ENCODE assay signal across 9 cellular contexts in genomic region chr19:56217039-56217949, GRCh38. TPM values are rescaled to one million over a fixed set of nuclear protein-coding genes. Genes with fewer than 3 reads are reported as not detected.
DNase-seq lines count a peak whose midpoint lies in the region; ATAC-seq, FAIRE-seq and TF ChIP-seq lines count a peak whose summit lies in the region.
"Had no signal": no experiment of that assay in that cellular context is flagged by ENCODE, and none has a peak within 500 bp of the region (broad histone marks: within the 10 kb centered on the region; RNA-seq: fewer than 3 reads in every experiment).

No MANE protein-coding gene starts in this region.

- peaks cover 0 to 1% of the 10 kb centered on the region in 2 donors for H3K4me1 Mint-ChIP-seq in immature natural killer cell

- H3K4me3 ChIP-seq in left lung = peak overlapping the region; percentile 14 to 26
- peak overlapping the region; percentile 7 to 48 (median 16) for H3K4me3 ChIP-seq in tibial nerve
- H3K4me3 ChIP-seq in PC-3 (ENCODE audit: low read length) = no peak overlapping the region

- TF ChIP-seq CTCF in left lung (IDR thresholded peaks at IDR 0.05) (no peak), tibial nerve (IDR thresholded peaks at IDR 0.05) (no peak), PC-3 (conservative IDR thresholded peaks at IDR 0.05; ENCODE audit: low read depth, low read length) (no peak)

- peaks cover 0 to 12% of the 10 kb centered on the region in 2 donors for H3K36me3 ChIP-seq in left lung
- H3K36me3 ChIP-seq in tibial nerve = peaks cover 0 to 24% (median 0%) of the 10 kb centered on the region in 3 donors
- no peaks in the 10 kb centered on the region; the same call in 1 of the 2 replicates for H3K36me3 ChIP-seq in PC-3 (ENCODE audit: low read depth, low read length)
- H3K36me3 ChIP-seq: neutrophil had no signal

- no peak overlapping the region for H3K27ac Mint-ChIP-seq in immature natural killer cell

- DNase-seq in activated T-cell treated with anti-CD3 and anti-CD28 coated beads, Interleukin-2, amount 50 U/mL, for 48 hours = peak; percentile 20 to 24
- no peak for DNase-seq in activated T-cell treated with anti-CD3 and anti-CD28 coated beads, Interleukin-2, amount 50 U/mL, for 1 hour
- DNase-seq in cerebellum (ENCODE audit: low spot score) (peak; percentile 13), left lung (no peak), tibial nerve (ENCODE audit: low spot score in 2 of 2) (no peak), immature natural killer cell (no peak), urothelium cell line (ENCODE audit: low spot score) (no peak), PC-3 (no peak)

- H3K9me3 ChIP-seq in left lung (no peaks in the 10 kb centered on the region), tibial nerve (peaks cover 0 to 6% (median 0%) of the 10 kb centered on the region in 4 donors), PC-3 (ENCODE audit: low read length) (no peaks in the 10 kb centered on the region)
- H3K9me3 ChIP-seq: neutrophil had no signal

- H3K27me3 ChIP-seq in left lung = peaks cover 0 to 61% of the 10 kb centered on the region in 2 donors
- peaks cover 0 to 3% of the 10 kb centered on the region in 2 donors for H3K27me3 ChIP-seq in tibial nerve
- peaks cover 10% of the 10 kb centered on the region for H3K27me3 ChIP-seq in PC-3 (ENCODE audit: low read length)

- H3K4me3 Mint-ChIP-seq in immature natural killer cell = peak overlapping the region in 1 of 5 donors; percentile 41

- no peak overlapping the region for H3K9ac ChIP-seq in PC-3 (ENCODE audit: low read length)

- FAIRE-seq in urothelium cell line (lab: Jason Lieb, UNC) = no peak

- no peaks in the 10 kb centered on the region for H3K9me2 ChIP-seq in PC-3 (replicated peaks; ENCODE audit: low read length)

- 12 to 19% methylated on average over 30 to 74 of the region's 79 CpGs for WGBS in tibial nerve, 2 donors

- peak; percentile 19 for ATAC-seq in left lung
- ATAC-seq in PC-3 = no peak

- BruUV-seq in PC-3 (replicated peaks; lab: Mats Ljungman, UMichigan) = no TSS peak

- H3K36me3 Mint-ChIP-seq in immature natural killer cell = peaks cover 8 to 16% (median 10%) of the 10 kb centered on the region in 3 donors

- H3F3A ChIP-seq in PC-3 (ENCODE audit: low read length, unreplicated experiment) = no peaks in the 10 kb centered on the region

- H3K4me1 ChIP-seq in left lung = peaks cover 6 to 10% of the 10 kb centered on the region in 2 donors
- H3K4me1 ChIP-seq in tibial nerve = peaks cover 0 to 12% (median 3%) of the 10 kb centered on the region in 4 donors
- no peaks in the 10 kb centered on the region for H3K4me1 ChIP-seq in PC-3 (ENCODE audit: insufficient read depth, low read length)

- TF ChIP-seq EP300 in tibial nerve (IDR thresholded peaks at IDR 0.05) = no peak

- intact Hi-C loops in left lung (cut with DNase I) (no loop called here), PC-3 (cut with micrococcal nuclease) (no loop called here)

- H3K4me2 ChIP-seq in PC-3 (ENCODE audit: low read length) = no peak overlapping the region

- H3K27me3 Mint-ChIP-seq in immature natural killer cell (ENCODE audit: low read depth in 3 of 3) = peaks cover 0 to 16% (median 7%) of the 10 kb centered on the region in 3 donors

- H3K27ac ChIP-seq in left lung = no peak overlapping the region
- no peak overlapping the region for H3K27ac ChIP-seq in tibial nerve
- H3K27ac ChIP-seq in PC-3 (ENCODE audit: low read length) = no peak overlapping the region
- H3K27ac ChIP-seq: neutrophil had no signal

- no peaks in the 10 kb centered on the region for H3K79me2 ChIP-seq in PC-3 (ENCODE audit: low read length)

- no peak overlapping the region for H2AFZ ChIP-seq in PC-3 (ENCODE audit: low read length)

- CTCF ChIA-PET in PC-3 (lab: Charles Lee) = no interaction called here

- no peaks in the 10 kb centered on the region for H4K20me1 ChIP-seq in PC-3 (ENCODE audit: low read length)

- POLR2A ChIA-PET in PC-3 (lab: Charles Lee; ENCODE audit: unreplicated experiment) = no interaction called here

- TF ChIP-seq POLR2A in tibial nerve (IDR thresholded peaks at IDR 0.05) = no peak

- no peaks in the 10 kb centered on the region for H3K9me3 Mint-ChIP-seq in immature natural killer cell

RNA-seq across cellular contexts. Expression of gene ZSCAN5C, which starts 15.2 kb away (rescaled TPM):
- total RNA-seq in cerebellum (not detected), left lung (not detected), tibial nerve (not detected), PC-3 (2014; rRNA removed) (not detected in 2 replicates)
- polyA plus RNA-seq in immature natural killer cell = not detected

RNA-seq across cellular contexts. Expression of gene ZSCAN5B, which starts 19.7 kb away (rescaled TPM):
- total RNA-seq in cerebellum (not detected), left lung (not detected), tibial nerve (not detected), PC-3 (2014; rRNA removed) (not detected in 2 replicates)
- not detected for polyA plus RNA-seq in immature natural killer cell

RNA-seq across cellular contexts. Expression of gene GALP, which starts 41.5 kb away (rescaled TPM):
- total RNA-seq in cerebellum = not detected
- total RNA-seq in left lung = not detected
- not detected for total RNA-seq in tibial nerve
- not detected for polyA plus RNA-seq in immature natural killer cell
- not detected in 2 replicates for total RNA-seq in PC-3 (2014; rRNA removed)

RNA-seq across cellular contexts. Expression of gene EDDM13, which starts 55.3 kb away (rescaled TPM):
- total RNA-seq in cerebellum (not detected), left lung (not detected), tibial nerve (not detected), PC-3 (2014; rRNA removed) (not detected in 2 replicates)
- polyA plus RNA-seq in immature natural killer cell = 1 to 10 TPM; 4.5 to 7.7 (median 4.9) TPM

Comparison
In these comparisons a context has a peak if more than half of its experiments do, and no peak if none do; other contexts are left out.
1. DNase-seq: peak in activated T-cell treated with anti-CD3 and anti-CD28 coated beads, Interleukin-2, amount 50 U/mL, for 48 hours (2 of 2) and cerebellum (single experiment); none in activated T-cell treated with anti-CD3 and anti-CD28 coated beads, Interleukin-2, amount 50 U/mL, for 1 hour (single experiment), left lung (0 of 2), tibial nerve (0 of 2), immature natural killer cell (0 of 3), urothelium cell line (single experiment) and PC-3 (single experiment).